Comparison of ENCODE assay signal across 29 cellular contexts in genomic region chr14:19902409-19902808, GRCh38. TPM values are rescaled to one million over a fixed set of nuclear protein-coding genes. Genes with fewer than 3 reads are reported as not detected.
"Had no signal": no experiment of that assay in that cellular context is flagged by ENCODE, and none has a peak within 500 bp of the region (broad histone marks: within the 10 kb centered on the region; RNA-seq: fewer than 3 reads in every experiment).

No MANE protein-coding gene starts in this region.

- H3K4me3 Mint-ChIP-seq: activated CD4-positive, alpha-beta memory T cell treated with anti-CD3 and anti-CD28 coated beads for 36 hours; activated CD4-positive, alpha-beta T cell treated with anti-CD3 and anti-CD28 coated beads, Interleukin-2, amount 10 ng/mL, durations not matched to agents 7 days and 5 days; activated naive CD4-positive, alpha-beta T cell treated with anti-CD3 and anti-CD28 coated beads for 36 hours; activated naive CD8-positive, alpha-beta T cell treated with anti-CD3 and anti-CD28 coated beads for 36 hours; activated T-cell treated with anti-CD3 and anti-CD28 coated beads, Interleukin-2, amount 50 U/mL, for 4 hours; T-helper 17 cell had no signal

- H3K4me1 Mint-ChIP-seq: activated CD4-positive, alpha-beta T cell treated with anti-CD3 and anti-CD28 coated beads, Interleukin-2, amount 10 ng/mL, durations not matched to agents 7 days and 5 days; activated naive CD8-positive, alpha-beta T cell treated with anti-CD3 and anti-CD28 coated beads for 36 hours; T-helper 17 cell had no signal

- H3K27me3 ChIP-seq: SJSA1 had no signal

- H3K4me1 ChIP-seq: SJSA1 had no signal

- H3K27me3 Mint-ChIP-seq: activated CD4-positive, alpha-beta memory T cell treated with anti-CD3 and anti-CD28 coated beads for 36 hours; activated CD4-positive, alpha-beta T cell treated with anti-CD3 and anti-CD28 coated beads, Interleukin-2, amount 10 ng/mL, durations not matched to agents 7 days and 5 days; T-helper 17 cell had no signal

- H3K27ac Mint-ChIP-seq: activated CD4-positive, alpha-beta memory T cell treated with anti-CD3 and anti-CD28 coated beads for 36 hours; activated CD4-positive, alpha-beta T cell treated with anti-CD3 and anti-CD28 coated beads, Interleukin-2, amount 10 ng/mL, durations not matched to agents 7 days and 5 days; activated naive CD4-positive, alpha-beta T cell treated with anti-CD3 and anti-CD28 coated beads for 36 hours; activated naive CD8-positive, alpha-beta T cell treated with anti-CD3 and anti-CD28 coated beads for 36 hours; T-helper 17 cell had no signal

- DNase-seq: activated CD4-positive, alpha-beta memory T cell treated with anti-CD3 and anti-CD28 coated beads for 36 hours; activated CD4-positive, alpha-beta T cell treated with anti-CD3 and anti-CD28 coated beads, Interleukin-2, amount 10 ng/mL, durations not matched to agents 7 days and 5 days; activated CD4-positive, CD25-positive, alpha-beta regulatory T cell; activated CD8-positive, alpha-beta memory T cell treated with anti-CD3 and anti-CD28 coated beads for 24 hours; activated effector memory CD4-positive, alpha-beta T cell treated with anti-CD3 and anti-CD28 coated beads, Interleukin-2, amount 50 U/mL, for 16 hours; activated naive CD4-positive, alpha-beta T cell treated with anti-CD3 and anti-CD28 coated beads for 36 hours; activated naive CD8-positive, alpha-beta T cell treated with anti-CD3 and anti-CD28 coated beads for 36 hours; activated T-cell treated with anti-CD3 and anti-CD28 coated beads, Interleukin-2, amount 50 U/mL, for 4 hours; anterior cingulate cortex; cerebellar nuclear complex; Kasumi-1; KBM-7; NCI-H1105 treated with DMSO at 0.1 percent for 48 hours; NCI-H1436 treated with DMSO at 0.1 percent for 48 hours; NCI-H187; NCI-H2081; NCI-H510A treated with DMSO at 0.1 percent for 48 hours; NCI-H69; NK-92 treated with Interleukin-12 subunit alpha and Interleukin-12 subunit beta, amount 100 ng/mL, for 24 hours; OCI-M1; RPMI8226; T-helper 17 cell; T1000 had no signal

- H3K36me3 ChIP-seq: SJSA1 had no signal

- H3K36me3 Mint-ChIP-seq: activated CD4-positive, alpha-beta memory T cell treated with anti-CD3 and anti-CD28 coated beads for 36 hours; activated naive CD8-positive, alpha-beta T cell treated with anti-CD3 and anti-CD28 coated beads for 36 hours had no signal

- H3K4me3 ChIP-seq: SJSA1 had no signal

- ATAC-seq: activated T-cell treated with anti-CD3 and anti-CD28 coated beads, Interleukin-2, amount 50 U/mL, for 4 hours; Panc1; Right ventricle myocardium inferior; SK-N-SH treated with all-trans-retinoic acid at 6 μM for 48 hours; T-helper 17 cell had no signal

- H3K27ac ChIP-seq: SJSA1, VCaP had no signal

- H3K9me3 ChIP-seq: SJSA1 had no signal

RNA-seq across cellular contexts. Expression of gene OR4K5, which starts 18.0 kb away (rescaled TPM):
- total RNA-seq: activated CD4-positive, alpha-beta memory T cell treated with anti-CD3 and anti-CD28 coated beads for 36 hours; activated CD4-positive, alpha-beta T cell treated with anti-CD3 and anti-CD28 coated beads, Interleukin-2, amount 10 ng/mL, durations not matched to agents 7 days and 5 days; activated naive CD4-positive, alpha-beta T cell treated with anti-CD3 and anti-CD28 coated beads for 36 hours; activated naive CD8-positive, alpha-beta T cell treated with anti-CD3 and anti-CD28 coated beads for 36 hours; activated T-cell treated with anti-CD3 and anti-CD28 coated beads, Interleukin-2, amount 50 U/mL, for 4 hours; cardiac septum; Right ventricle myocardium inferior; SJSA1; T-helper 17 cell had no signal

RNA-seq across cellular contexts. Expression of gene OR4K2, which starts 27.5 kb away (rescaled TPM):
- total RNA-seq: activated CD4-positive, alpha-beta memory T cell treated with anti-CD3 and anti-CD28 coated beads for 36 hours; activated CD4-positive, alpha-beta T cell treated with anti-CD3 and anti-CD28 coated beads, Interleukin-2, amount 10 ng/mL, durations not matched to agents 7 days and 5 days; activated naive CD4-positive, alpha-beta T cell treated with anti-CD3 and anti-CD28 coated beads for 36 hours; activated naive CD8-positive, alpha-beta T cell treated with anti-CD3 and anti-CD28 coated beads for 36 hours; activated T-cell treated with anti-CD3 and anti-CD28 coated beads, Interleukin-2, amount 50 U/mL, for 4 hours; cardiac septum; Right ventricle myocardium inferior; SJSA1; T-helper 17 cell had no signal

RNA-seq across cellular contexts. Expression of gene OR4K1, which starts 28.3 kb away (rescaled TPM):
- total RNA-seq: activated CD4-positive, alpha-beta memory T cell treated with anti-CD3 and anti-CD28 coated beads for 36 hours; activated CD4-positive, alpha-beta T cell treated with anti-CD3 and anti-CD28 coated beads, Interleukin-2, amount 10 ng/mL, durations not matched to agents 7 days and 5 days; activated naive CD4-positive, alpha-beta T cell treated with anti-CD3 and anti-CD28 coated beads for 36 hours; activated naive CD8-positive, alpha-beta T cell treated with anti-CD3 and anti-CD28 coated beads for 36 hours; activated T-cell treated with anti-CD3 and anti-CD28 coated beads, Interleukin-2, amount 50 U/mL, for 4 hours; cardiac septum; Right ventricle myocardium inferior; SJSA1; T-helper 17 cell had no signal
